Comparison of ENCODE assay signal across 26 cellular contexts in genomic region chr13:101930331-101930730, GRCh38.
DNase-seq lines count a peak whose midpoint lies in the region; ATAC-seq lines count a peak whose summit lies in the region.
"Had no signal": no experiment of that assay in that cellular context is flagged by ENCODE, and none has a peak within 500 bp of the region (broad histone marks: within the 10 kb centered on the region; RNA-seq: fewer than 3 reads in every experiment).

No MANE protein-coding gene starts in this region.

- no peaks in the 10 kb centered on the region for H3K9me3 Mint-ChIP-seq in activated CD4-positive, alpha-beta T cell treated with anti-CD3 and anti-CD28 coated beads, Interleukin-2, amount 10 ng/mL, durations not matched to agents 7 days and 5 days
- H3K9me3 Mint-ChIP-seq: CD8-positive, alpha-beta memory T cell; H9 had no signal

- CTCF ChIA-PET in activated CD4-positive, alpha-beta T cell treated with anti-CD3 and anti-CD28 coated beads, Interleukin-2, amount 10 ng/mL, durations not matched to agents 7 days and 5 days (lab: Charles Lee) = no interaction called here

- POLR2A ChIA-PET in activated CD4-positive, alpha-beta T cell treated with anti-CD3 and anti-CD28 coated beads, Interleukin-2, amount 10 ng/mL, durations not matched to agents 7 days and 5 days (lab: Charles Lee) = no interaction called here

- no peaks in the 10 kb centered on the region for H3K4me1 Mint-ChIP-seq in activated CD4-positive, alpha-beta T cell treated with anti-CD3 and anti-CD28 coated beads, Interleukin-2, amount 10 ng/mL, durations not matched to agents 7 days and 5 days
- H3K4me1 Mint-ChIP-seq: CD14-positive monocyte; CD8-positive, alpha-beta memory T cell had no signal

- peak; percentile 6 for DNase-seq in HCEC 1CT
- peak; percentile 71 for DNase-seq in dedifferentiated amniotic fluid mesenchymal stem cell (ENCODE audit: extremely low spot score)
- DNase-seq in non-pigmented ciliary epithelial cell (ENCODE audit: low read depth) = peak; percentile 24
- DNase-seq in sciatic nerve (ENCODE audit: low spot score) = no peak
- no peak for DNase-seq in NCI-H345 treated with DMSO at 0.1 percent for 48 hours (lab: John Stamatoyannopoulos, UW; ENCODE audit: unreplicated experiment)
- no peak for DNase-seq in posterior vena cava (ENCODE audit: low spot score)
- DNase-seq in activated CD4-positive, alpha-beta T cell treated with anti-CD3 and anti-CD28 coated beads, Interleukin-2, amount 10 ng/mL, durations not matched to agents 7 days and 5 days = no peak
- DNase-seq: BE2C; CD8-positive, alpha-beta memory T cell; DMS 273 treated with DMSO at 0.1 percent for 48 hours; DMS79 treated with DMSO at 0.1 percent for 48 hours; GM23248; H9; KBM-7; MV-4-11; NCI-H1105; NCI-H1436 treated with DMSO at 0.1 percent for 48 hours; NCI-H187 treated with DMSO at 0.1 percent for 48 hours; NCI-H2107; NCI-H446; NCI-H524 treated with DMSO at 0.1 percent for 48 hours; NCI-H774; NK-92 treated with Interleukin-12 subunit alpha and Interleukin-12 subunit beta, amount 100 ng/mL, for 24 hours; PC-3 had no signal

- H3K36me3 Mint-ChIP-seq in activated CD4-positive, alpha-beta T cell treated with anti-CD3 and anti-CD28 coated beads, Interleukin-2, amount 10 ng/mL, durations not matched to agents 7 days and 5 days (ENCODE audit: low read depth) = no peaks in the 10 kb centered on the region
- H3K36me3 Mint-ChIP-seq: CD14-positive monocyte; CD8-positive, alpha-beta memory T cell had no signal

- H3K27ac Mint-ChIP-seq in activated CD4-positive, alpha-beta T cell treated with anti-CD3 and anti-CD28 coated beads, Interleukin-2, amount 10 ng/mL, durations not matched to agents 7 days and 5 days = no peak overlapping the region
- H3K27ac Mint-ChIP-seq: CD14-positive monocyte, H9 had no signal

- no peaks in the 10 kb centered on the region for H3K27me3 Mint-ChIP-seq in activated CD4-positive, alpha-beta T cell treated with anti-CD3 and anti-CD28 coated beads, Interleukin-2, amount 10 ng/mL, durations not matched to agents 7 days and 5 days

- no peak overlapping the region for H3K4me3 Mint-ChIP-seq in activated CD4-positive, alpha-beta T cell treated with anti-CD3 and anti-CD28 coated beads, Interleukin-2, amount 10 ng/mL, durations not matched to agents 7 days and 5 days
- H3K4me3 Mint-ChIP-seq: CD14-positive monocyte; CD8-positive, alpha-beta memory T cell; H9 had no signal

- intact Hi-C loops in sciatic nerve (cut with DNase I) = no loop called here
- intact Hi-C loops in posterior vena cava (cut with DNase I) = no loop called here

- no peak for ATAC-seq in sciatic nerve
- ATAC-seq: PC-3, SK-N-SH treated with all-trans-retinoic acid at 6 μM for 48 hours had no signal

Comparison
In these comparisons a context has a peak if more than half of its experiments do, and no peak if none do; other contexts are left out.
1. DNase-seq: peak in HCEC 1CT (single experiment), dedifferentiated amniotic fluid mesenchymal stem cell (single experiment) and non-pigmented ciliary epithelial cell (single experiment); none in sciatic nerve (single experiment), NCI-H345 treated with DMSO at 0.1 percent for 48 hours (single experiment), posterior vena cava (single experiment) and activated CD4-positive, alpha-beta T cell treated with anti-CD3 and anti-CD28 coated beads, Interleukin-2, amount 10 ng/mL, durations not matched to agents 7 days and 5 days (single experiment).